1 cellular context compared by ENCODE assay signal in genomic region chr7:134155871-134156270, GRCh38.
TF ChIP-seq lines count a peak whose summit lies in the region.

No MANE protein-coding gene starts in this region.

TF ChIP-seq in GM23338, 12 proteins besides CTCF, POLR2A, EP300 and RAD21 (continued from another document):
- no peak for TF ChIP-seq REST (IDR thresholded peaks at IDR 0.05; ENCODE audit: unreplicated experiment)
- TF ChIP-seq ZNF331 (CRISPR knock-in tag; IDR thresholded peaks at IDR 0.05; ENCODE audit: low read depth), result no peak
- no peak for TF ChIP-seq CREB1 (CRISPR knock-in tag; IDR thresholded peaks at IDR 0.05; ENCODE audit: low read depth)
- TF ChIP-seq EZH2phosphoT487 (IDR thresholded peaks at IDR 0.05; ENCODE audit: unreplicated experiment), result no peak
- no peak for TF ChIP-seq ZNF462 (CRISPR knock-in tag; IDR thresholded peaks at IDR 0.05)
- TF ChIP-seq JUNB (IDR thresholded peaks at IDR 0.05; ENCODE audit: unreplicated experiment), result no peak
- TF ChIP-seq POLR2AphosphoS5 (IDR thresholded peaks at IDR 0.05; ENCODE audit: low read depth), result no peak
